Comparison of ENCODE assay signal across 1 cellular context in genomic region chr5:177427211-177427822, GRCh38.
TF ChIP-seq lines count a peak whose summit lies in the region.

No MANE protein-coding gene starts in this region.

TF ChIP-seq in HepG2, 621 proteins besides CTCF, POLR2A, EP300 and RAD21 (continued from another document and continues in another):
- peak; percentile 18; the same call in 1 of the 2 replicates for TF ChIP-seq ZFP91 (CRISPR knock-in tag; IDR thresholded peaks at IDR 0.05; ENCODE audit: borderline replicate concordance)
- 0 out of 2 replicates have a peak, but pooled peaks have one; percentile 22 for TF ChIP-seq UBTF (CRISPR knock-in tag; IDR thresholded peaks at IDR 0.05)
- TF ChIP-seq CEBPB (IDR thresholded peaks at IDR 0.05; ENCODE audit: borderline replicate concordance, low read depth, low read length), result no peak
- TF ChIP-seq ZNF747 (CRISPR knock-in tag; IDR thresholded peaks at IDR 0.05; ENCODE audit: borderline replicate concordance), result no peak
- TF ChIP-seq ERF (CRISPR knock-in tag; IDR thresholded peaks at IDR 0.05), result no peak
- TF ChIP-seq ZNF646 (CRISPR knock-in tag; IDR thresholded peaks at IDR 0.05), result no peak
- TF ChIP-seq NR2F1 (CRISPR knock-in tag; IDR thresholded peaks at IDR 0.05), result no peak
- TF ChIP-seq CHCHD3 (CRISPR knock-in tag; IDR thresholded peaks at IDR 0.05), result 0 out of 2 replicates have a peak, but pooled peaks have one; percentile 21
- no peak for TF ChIP-seq DRAP1 (CRISPR knock-in tag; IDR thresholded peaks at IDR 0.05)
- TF ChIP-seq ZNF672 (CRISPR knock-in tag; IDR thresholded peaks at IDR 0.05), result no peak
- no peak for TF ChIP-seq ZNF660 (CRISPR knock-in tag; IDR thresholded peaks at IDR 0.05; ENCODE audit: borderline replicate concordance, low read depth)
- no peak for TF ChIP-seq KLF15 (CRISPR knock-in tag; IDR thresholded peaks at IDR 0.05; ENCODE audit: borderline replicate concordance)
- no peak for TF ChIP-seq ZKSCAN8 (CRISPR knock-in tag; IDR thresholded peaks at IDR 0.05; ENCODE audit: borderline replicate concordance)
- TF ChIP-seq ZNF619 (CRISPR knock-in tag; IDR thresholded peaks at IDR 0.05), result no peak
- no peak for TF ChIP-seq KDM4B (CRISPR knock-in tag; IDR thresholded peaks at IDR 0.05)
- TF ChIP-seq HDAC1 (CRISPR knock-in tag; IDR thresholded peaks at IDR 0.05), result no peak
- TF ChIP-seq ZNF260 (CRISPR knock-in tag; IDR thresholded peaks at IDR 0.05; ENCODE audit: borderline replicate concordance, low read depth), result 0 out of 2 replicates have a peak, but pooled peaks have one; percentile 48
- peak; percentile 55 for TF ChIP-seq MAX (IDR thresholded peaks at IDR 0.05)
- TF ChIP-seq NRL (CRISPR knock-in tag; IDR thresholded peaks at IDR 0.05; ENCODE audit: borderline replicate concordance), result peak; percentile 54; the same call in 1 of the 2 replicates
- TF ChIP-seq CAMTA2 (CRISPR knock-in tag; IDR thresholded peaks at IDR 0.05; ENCODE audit: borderline replicate concordance), result no peak
- TF ChIP-seq ZNF276 (CRISPR knock-in tag; IDR thresholded peaks at IDR 0.05; ENCODE audit: low read depth), result no peak
- TF ChIP-seq MAFF (IDR thresholded peaks at IDR 0.05; ENCODE audit: low read depth, low read length), result no peak
- no peak for TF ChIP-seq TRIM22 (IDR thresholded peaks at IDR 0.05)
- TF ChIP-seq NFATC3 (CRISPR knock-in tag; IDR thresholded peaks at IDR 0.05), result 0 out of 2 replicates have a peak, but pooled peaks have one; percentile 77
- 0 out of 2 replicates have a peak, but pooled peaks have one; percentile 10 for TF ChIP-seq TFE3 (CRISPR knock-in tag; IDR thresholded peaks at IDR 0.05)
- TF ChIP-seq ZNF543 (CRISPR knock-in tag; IDR thresholded peaks at IDR 0.05), result no peak
- 0 out of 2 replicates have a peak, but pooled peaks have one; percentile 43 for TF ChIP-seq ZNF891 (CRISPR knock-in tag; IDR thresholded peaks at IDR 0.05)
- 0 out of 2 replicates have a peak, but pooled peaks have one; percentile 13 for TF ChIP-seq NFYB (CRISPR knock-in tag; IDR thresholded peaks at IDR 0.05)
- no peak for TF ChIP-seq MEIS2 (CRISPR knock-in tag; IDR thresholded peaks at IDR 0.05)
- TF ChIP-seq DZIP1 (CRISPR knock-in tag; IDR thresholded peaks at IDR 0.05), result peak; percentile 68; the same call in 1 of the 2 replicates
- no peak for TF ChIP-seq SRSF4 (IDR thresholded peaks at IDR 0.05; ENCODE audit: low read depth, low read length, poor library complexity, severe bottlenecking)
- TF ChIP-seq GATAD2A (CRISPR knock-in tag; IDR thresholded peaks at IDR 0.05), result 0 out of 2 replicates have a peak, but pooled peaks have one; percentile 21
- TF ChIP-seq POLR2G (IDR thresholded peaks at IDR 0.05; ENCODE audit: low read depth, low read length), result peak; percentile 15; the same call in 1 of the 2 replicates
- TF ChIP-seq FOXM1 (CRISPR knock-in tag; IDR thresholded peaks at IDR 0.05), result no peak
- TF ChIP-seq MXD1 (CRISPR knock-in tag; IDR thresholded peaks at IDR 0.05), result peak; percentile 21; the same call in 1 of the 2 replicates
- no peak for TF ChIP-seq ZC3H13 (CRISPR knock-in tag; IDR thresholded peaks at IDR 0.05)
- TF ChIP-seq HOXA3 (CRISPR knock-in tag; IDR thresholded peaks at IDR 0.05), result no peak
- no peak for TF ChIP-seq ZNF431 (CRISPR knock-in tag; IDR thresholded peaks at IDR 0.05; ENCODE audit: borderline replicate concordance, low read depth)
- no peak for TF ChIP-seq AGO1 (IDR thresholded peaks at IDR 0.05; ENCODE audit: low read depth, low read length, poor library complexity, severe bottlenecking)
- TF ChIP-seq NPAS2 (CRISPR knock-in tag; IDR thresholded peaks at IDR 0.05; ENCODE audit: borderline replicate concordance), result no peak
- no peak for TF ChIP-seq HNRNPK (IDR thresholded peaks at IDR 0.05; ENCODE audit: low read depth, low read length, poor library complexity, severe bottlenecking)
